ENCODE assay signal across 9 cellular contexts in the genomic region with DNA sequence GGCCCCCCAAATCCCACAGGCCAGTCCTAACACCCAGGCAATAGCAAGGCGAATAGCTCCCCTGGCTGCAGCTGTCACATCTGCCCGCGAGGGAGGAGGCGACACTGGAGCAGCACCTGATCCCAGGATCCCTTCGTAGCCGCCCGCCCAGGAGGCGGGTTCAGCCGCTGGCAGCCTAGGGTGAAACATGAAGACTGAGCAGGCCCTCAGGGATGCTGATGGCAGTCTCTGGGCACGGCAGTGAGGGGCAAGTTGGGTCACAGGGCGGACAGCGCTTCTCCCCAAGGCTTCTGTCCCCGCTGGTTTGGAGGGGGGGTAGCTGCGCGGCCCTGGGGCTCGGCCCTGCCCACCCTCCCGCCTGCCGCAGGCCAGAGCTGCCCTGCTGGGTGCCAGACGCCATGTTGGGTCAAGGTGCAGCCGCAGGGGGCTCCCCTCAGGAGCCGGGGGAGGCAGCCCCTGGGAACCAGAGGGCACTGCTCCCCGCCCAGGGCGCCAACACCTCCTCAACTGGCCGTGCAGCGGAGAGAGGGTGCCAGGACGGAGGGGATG. TPM values are rescaled to one million over a fixed set of nuclear protein-coding genes. Genes with fewer than 3 reads are reported as not detected.
A peak's percentile ranks its signal among the peaks of the same experiment; 100 is the strongest.
DNase-seq lines count a peak whose midpoint lies in the region; ATAC-seq, FAIRE-seq and TF ChIP-seq lines count a peak whose summit lies in the region.
"Had no signal": no experiment of that assay in that cellular context is flagged by ENCODE, and none has a peak within 500 bp of the region (broad histone marks: within the 10 kb centered on the region; RNA-seq: fewer than 3 reads in every experiment).

No MANE protein-coding gene starts in this region.

- in situ Hi-C loops in brain microvascular endothelial cell (cut with HindIII; ENCODE audit: low pct_ligation_motif_present, low sequenced_read_pairs) = no loop called here
- in situ Hi-C loops in HepG2 (cut with HindIII; ENCODE audit: extremely low pct_ligation_motif_present, low pct_unique_long_range_greater_than_20kb) = no loop called here

- H3K9ac ChIP-seq in HepG2 (ENCODE audit: insufficient read depth, low read depth, low read length) = no peak overlapping the region; the same call in none of the 2 replicates

- intact Hi-C loops in CD4-positive, alpha-beta memory T cell (cut with micrococcal nuclease) = loop anchor here (2.0 to 5.0 kb wide), 3 partner anchors 17 to 368 kb away; a partner anchor contains a TSS
- intact Hi-C loops in HepG2 (cut with micrococcal nuclease; ENCODE audit: unreplicated experiment) = no loop called here

- peaks cover 0 to 8% of the 10 kb centered on the region in 2 donors for H3K36me3 Mint-ChIP-seq in CD4-positive, alpha-beta memory T cell

- H3K79me2 ChIP-seq in HepG2 (ENCODE audit: insufficient read depth, low read length) = no peaks in the 10 kb centered on the region

- H3K36me3 ChIP-seq in CD4-positive, alpha-beta memory T cell (ENCODE audit: insufficient read depth, low read length) = no peaks in the 10 kb centered on the region
- H3K36me3 ChIP-seq in brain microvascular endothelial cell (replicated peaks) = no peaks in the 10 kb centered on the region
- H3K36me3 ChIP-seq in HepG2 (replicated peaks in 1 of 2; ENCODE audit: control insufficient read depth in 1 of 2, insufficient read depth in 2 of 2, low read length in 2 of 2) = no peaks in the 10 kb centered on the region
- H3K36me3 ChIP-seq in tibial nerve = no peaks in the 10 kb centered on the region

- peak; percentile 4 for FAIRE-seq in HepG2 (lab: Jason Lieb, UNC)

- peaks cover 29 to 53% (median 44%) of the 10 kb centered on the region in 4 donors for H3K4me1 Mint-ChIP-seq in CD4-positive, alpha-beta memory T cell

- no TSS peak for BruUV-seq in HepG2 (replicated peaks; lab: Mats Ljungman, UMichigan)

- DNase-seq in CD4-positive, alpha-beta memory T cell = peak in 2 of 5 donors; percentile 17 to 23
- DNase-seq in NCI-H1694 treated with DMSO at 0.1 percent for 48 hours (lab: John Stamatoyannopoulos, UW) (peak; percentile 20), brain microvascular endothelial cell (no peak), HepG2 (ENCODE audit: low spot score) (peak; percentile 46), tibial nerve (ENCODE audit: low spot score in 2 of 2) (peak in 1 of 2 donors; percentile 32), cortex of kidney (lab: John Stamatoyannopoulos, UW) (no peak)

- H3K4me2 ChIP-seq in HepG2 (ENCODE audit: low read depth, low read length) = peak overlapping the region; percentile 69

- no peak for TF ChIP-seq EP300 in HepG2 (IDR thresholded peaks at IDR 0.05; ENCODE audit: low read depth in 2 of 2, low read length in 2 of 2)
- no peak for TF ChIP-seq EP300 in HepG2 (CRISPR knock-in tag; IDR thresholded peaks at IDR 0.05; ENCODE audit: borderline replicate concordance)
- peak in 1 of 2 donors; percentile 64 for TF ChIP-seq EP300 in tibial nerve (IDR thresholded peaks at IDR 0.05)

- H3K4me1 ChIP-seq in CD4-positive, alpha-beta memory T cell (ENCODE audit: insufficient read depth, low read length) = peaks cover 61% of the 10 kb centered on the region
- H3K4me1 ChIP-seq in HepG2 (ENCODE audit: insufficient read depth, low read length) = peaks cover 39% of the 10 kb centered on the region
- H3K4me1 ChIP-seq in tibial nerve = peaks cover 3 to 56% (median 29%) of the 10 kb centered on the region in 4 donors

- WGBS in HepG2 (ENCODE audit: low lambda C conversion rate) = 31% methylated on average over 13 of the region's 26 CpGs
- WGBS in tibial nerve, 2 donors = 34 to 43% methylated on average over 22 to 26 of the region's 26 CpGs

- POLR2A ChIA-PET in CD4-positive, alpha-beta memory T cell (lab: Charles Lee; ENCODE audit: partially characterized antibody) = interaction anchor here (0.6 to 4.2 kb wide), 12 partner anchors 22 to 89 kb away, joined by 3 to 24 read pairs (median 4); no protein-coding TSS in a partner anchor
- POLR2A ChIA-PET in HepG2 (lab: Yijun Ruan, JAX) = interaction anchor here (1.1 kb wide), 1 partner anchor 23 kb away, joined by 4 read pairs; no protein-coding TSS in a partner anchor

- H3K4me3 Mint-ChIP-seq in CD4-positive, alpha-beta memory T cell = peak overlapping the region; percentile 67 to 84 (median 79)

- ATAC-seq in HepG2 (peak; percentile 57), HG03097 (IDR thresholded peaks at IDR 0.05; ENCODE audit: low FRiP score, unreplicated experiment) (no peak), GM19452 (IDR thresholded peaks at IDR 0.05; ENCODE audit: unreplicated experiment) (no peak)

- H3K27ac Mint-ChIP-seq in CD4-positive, alpha-beta memory T cell = peak overlapping the region in 2 of 7 donors; percentile 71 to 74

- H3K27me3 Mint-ChIP-seq in CD4-positive, alpha-beta memory T cell = no peaks in the 10 kb centered on the region

- peak overlapping the region; percentile 31 for H3K27ac ChIP-seq in CD4-positive, alpha-beta memory T cell (ENCODE audit: low read depth, low read length)
- H3K27ac ChIP-seq in brain microvascular endothelial cell = no peak overlapping the region
- H3K27ac ChIP-seq in HepG2 (ENCODE audit: extremely low read length, insufficient read depth, low read length) = peak overlapping the region; percentile 54
- H3K27ac ChIP-seq in tibial nerve = peak overlapping the region; percentile 62 to 91 (median 82)
- H3K27ac ChIP-seq: HL-60 had no signal

- H4K20me1 ChIP-seq in HepG2 (ENCODE audit: insufficient read depth, low read length) = no peaks in the 10 kb centered on the region; the same call in 1 of the 2 replicates

- no peak overlapping the region for H3K4me3 ChIP-seq in CD4-positive, alpha-beta memory T cell (ENCODE audit: low read length in 2 of 2)
- H3K4me3 ChIP-seq in brain microvascular endothelial cell (ENCODE audit: low read depth, low read length) = peak overlapping the region; percentile 58
- H3K4me3 ChIP-seq in HepG2 (replicated peaks in 1 of 3; ENCODE audit: insufficient read depth in 1 of 3, low read depth in 2 of 3, low read length in 3 of 3) = peak overlapping the region; percentile 53 to 81 (median 64)
- peak overlapping the region; percentile 52 to 80 (median 64) for H3K4me3 ChIP-seq in tibial nerve

- no peaks in the 10 kb centered on the region for H3K9me3 ChIP-seq in CD4-positive, alpha-beta memory T cell (ENCODE audit: control insufficient read depth in 1 of 2, low read length in 2 of 2)
- H3K9me3 ChIP-seq in HepG2 (ENCODE audit: low read length) (no peaks in the 10 kb centered on the region), tibial nerve (no peaks in the 10 kb centered on the region)

- CTCF ChIA-PET in CD4-positive, alpha-beta memory T cell (lab: Charles Lee; ENCODE audit: partially characterized antibody) = interaction anchor here (0.9 to 6.2 kb wide), 5 partner anchors 22 to 64 kb away, joined by 3 to 28 read pairs (median 3); no protein-coding TSS in a partner anchor
- CTCF ChIA-PET in HepG2 (lab: Yijun Ruan, JAX; ENCODE audit: low intra/inter-chr PET ratio, low total read pairs) = no interaction called here

- H3K27me3 ChIP-seq in CD4-positive, alpha-beta memory T cell (ENCODE audit: insufficient read depth, low read length) = no peaks in the 10 kb centered on the region
- H3K27me3 ChIP-seq in brain microvascular endothelial cell (replicated peaks) (no peaks in the 10 kb centered on the region), HepG2 (ENCODE audit: control insufficient read depth in 1 of 2, insufficient read depth in 2 of 2, low read length in 2 of 2) (peaks cover 0 to 20% of the 10 kb centered on the region in 2 experiments; a peak in 2 of 5 replicates), tibial nerve (no peaks in the 10 kb centered on the region)

- TF ChIP-seq POLR2A in HepG2 (IDR thresholded peaks at IDR 0.05; ENCODE audit: insufficient read depth in 1 of 2, low read depth in 2 of 2, low read length in 2 of 2) (peak in 1 of 2 experiments; percentile 20; a peak in 1 of 4 replicates), tibial nerve (IDR thresholded peaks at IDR 0.05) (no peak)

- H3K9me3 Mint-ChIP-seq in CD4-positive, alpha-beta memory T cell = no peaks in the 10 kb centered on the region

- no peak for TF ChIP-seq CTCF in brain microvascular endothelial cell (IDR thresholded peaks at IDR 0.05; ENCODE audit: low read depth, low read length, missing control alignments)
- TF ChIP-seq CTCF in HepG2 (CRISPR knock-in tag; IDR thresholded peaks at IDR 0.05) = peak; percentile 41
- TF ChIP-seq CTCF in tibial nerve (IDR thresholded peaks at IDR 0.05) = peak in 1 of 5 experiments; percentile 8

- no peak for TF ChIP-seq RAD21 in HepG2 (CRISPR knock-in tag; IDR thresholded peaks at IDR 0.05)

- no peak overlapping the region for H2AFZ ChIP-seq in HepG2 (ENCODE audit: low read length)

TF ChIP-seq in HepG2, 621 proteins besides CTCF, POLR2A, EP300 and RAD21 (continues in another document):
- no peak for TF ChIP-seq PLRG1 (conservative IDR thresholded peaks at IDR 0.05)
- TF ChIP-seq CBX5 (CRISPR knock-in tag; IDR thresholded peaks at IDR 0.05; ENCODE audit: borderline replicate concordance) = 0 out of 2 replicates have a peak, but pooled peaks have one; percentile 14

RNA-seq across cellular contexts. Expression of a gene that starts 1.9 kb away (rescaled TPM):
- 10 to 100 TPM; 62.2 to 71.6 TPM for total RNA-seq in CD4-positive, alpha-beta memory T cell
- 10 to 100 TPM in 1 of 2 donors, 1 to 10 TPM in 1; 7.5 to 14.6 TPM for polyA plus RNA-seq in CD4-positive, alpha-beta memory T cell
- total RNA-seq in HepG2 (2016; rRNA removed; fragmentation: Illumina TruSeq; extraction: Trizol) = 29.1 and 39.4 TPM in 2 replicates
- 5.8 and 6.2 TPM in 2 replicates for total RNA-seq in HepG2 (2016; cell fraction: cytosol; rRNA removed; fragmentation: Illumina TruSeq; extraction: Trizol; ENCODE audit: low read depth)
- total RNA-seq in HepG2 (2016; cell fraction: insoluble cytoplasmic fraction; rRNA removed; fragmentation: Illumina TruSeq; extraction: Trizol) = 31.7 and 35.2 TPM in 2 replicates
- 15.9 and 18.0 TPM in 2 replicates for total RNA-seq in HepG2 (2016; cell fraction: membrane; rRNA removed; fragmentation: Illumina TruSeq; extraction: Trizol)
- 35.9 and 36.0 TPM in 2 replicates for total RNA-seq in HepG2 (2016; cell fraction: nucleus; rRNA removed; fragmentation: Illumina TruSeq; extraction: Trizol)
- polyA plus RNA-seq in HepG2 (2011; rRNA removed) = 14.7 and 16.4 TPM in 2 replicates
- 10.1 and 10.9 TPM in 2 replicates for polyA plus RNA-seq in HepG2 (2011; cell fraction: cytosol; rRNA removed)
- 45.7 and 53.5 TPM in 2 replicates for polyA plus RNA-seq in HepG2 (2011; cell fraction: nucleus; rRNA removed)
- 25.9 and 28.5 TPM in 2 replicates for polyA plus RNA-seq in HepG2 (2012)
- 4.3 and 5.0 TPM in 2 replicates for polyA plus RNA-seq in HepG2 (2016; cell fraction: cytosol; fragmentation: Illumina TruSeq; extraction: Trizol; ENCODE audit: low read depth)
- 43.9 and 48.4 TPM in 2 replicates for polyA plus RNA-seq in HepG2 (2016; cell fraction: insoluble cytoplasmic fraction; fragmentation: Illumina TruSeq; extraction: Trizol; ENCODE audit: low read depth)
- polyA plus RNA-seq in HepG2 (2016; cell fraction: membrane; fragmentation: Illumina TruSeq; extraction: Trizol; ENCODE audit: low read depth) = 10.6 and 11.7 TPM in 2 replicates
- polyA plus RNA-seq in HepG2 (2016; cell fraction: nucleus; fragmentation: Illumina TruSeq; extraction: Trizol; ENCODE audit: insufficient read depth, low read depth) = 105 and 111 TPM in 2 replicates
- polyA minus RNA-seq in HepG2 (2011; rRNA and poly(A)+ RNA removed; ENCODE audit: low replicate concordance) = 11.0 and 59.1 TPM in 2 replicates
- 17.0 and 17.9 TPM in 2 replicates for polyA minus RNA-seq in HepG2 (2011; cell fraction: cytosol; rRNA and poly(A)+ RNA removed)
- polyA minus RNA-seq in HepG2 (2011; cell fraction: nucleus; rRNA and poly(A)+ RNA removed) = 33.1 and 38.8 TPM in 2 replicates
- 10 to 100 TPM; 17.4 to 28.4 (median 25.0) TPM for total RNA-seq in tibial nerve

Comparison
In these comparisons a context has a peak if more than half of its experiments do, and no peak if none do; other contexts are left out.
1. DNase-seq: peak in NCI-H1694 treated with DMSO at 0.1 percent for 48 hours (single experiment) and HepG2 (single experiment); none in brain microvascular endothelial cell (single experiment) and cortex of kidney (single experiment).
2. H3K4me3 ChIP-seq: peak in brain microvascular endothelial cell (single experiment), HepG2 (3 of 3) and tibial nerve (4 of 4); none in CD4-positive, alpha-beta memory T cell (0 of 2).